14 cellular contexts compared by ENCODE assay signal in the genomic region with DNA sequence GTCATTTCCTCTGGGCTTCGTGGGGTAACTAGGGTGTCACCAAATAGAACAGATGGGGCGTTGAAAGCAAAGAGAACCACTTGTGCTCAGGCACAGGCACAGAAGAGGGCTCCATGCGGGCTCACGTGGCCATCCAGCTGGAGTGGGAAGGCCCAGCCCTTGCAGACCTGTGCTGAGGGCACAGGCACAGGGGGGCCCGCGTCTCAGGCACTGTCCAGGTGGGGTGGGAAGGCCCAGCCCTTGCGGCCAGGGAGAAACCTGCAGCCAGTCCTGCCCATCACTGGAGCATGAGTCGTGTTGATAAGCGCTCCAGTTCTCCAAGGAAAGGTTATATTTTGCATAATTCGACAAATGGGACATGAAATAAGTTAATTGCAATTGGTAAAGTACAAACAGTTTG. TPM values are rescaled to one million over a fixed set of nuclear protein-coding genes. Genes with fewer than 3 reads are reported as not detected.
DNase-seq lines count a peak whose midpoint lies in the region; ATAC-seq and TF ChIP-seq lines count a peak whose summit lies in the region.
"Had no signal": no experiment of that assay in that cellular context is flagged by ENCODE, and none has a peak within 500 bp of the region (broad histone marks: within the 10 kb centered on the region; RNA-seq: fewer than 3 reads in every experiment).

No MANE protein-coding gene starts in this region.

- H3K27me3 ChIP-seq in Caco-2 (replicated peaks; ENCODE audit: control insufficient read depth, insufficient read depth, low read length) (no peaks in the 10 kb centered on the region), PC-9 (ENCODE audit: insufficient read depth, low read depth) (no peaks in the 10 kb centered on the region), mesenchymal stem cell (ENCODE audit: control insufficient read depth in 1 of 2, insufficient read depth in 1 of 2, low read length in 2 of 2) (peaks cover 0 to 18% of the 10 kb centered on the region in 2 experiments), upper lobe of right lung (no peaks in the 10 kb centered on the region), WERI-Rb-1 (ENCODE audit: insufficient read depth, low read depth, severe bottlenecking) (no peaks in the 10 kb centered on the region)
- H3K27me3 ChIP-seq: BLaER1 treated with 17β-estradiol and CSF1 and Interleukin-3, amounts not matched to agents 10 nM and 100 nM had no signal

- H3K36me3 ChIP-seq in Caco-2 (ENCODE audit: control insufficient read depth, insufficient read depth, low read length): no peaks in the 10 kb centered on the region
- no peaks in the 10 kb centered on the region for H3K36me3 ChIP-seq in PC-9 (ENCODE audit: low read depth)
- no peaks in the 10 kb centered on the region for H3K36me3 ChIP-seq in mesenchymal stem cell (ENCODE audit: control insufficient read depth in 1 of 2, insufficient read depth in 2 of 2, low read depth in 1 of 2, low read length in 2 of 2)
- no peaks in the 10 kb centered on the region for H3K36me3 ChIP-seq in upper lobe of right lung
- H3K36me3 ChIP-seq in WERI-Rb-1: no peaks in the 10 kb centered on the region
- H3K36me3 ChIP-seq: BLaER1 treated with 17β-estradiol and CSF1 and Interleukin-3, amounts not matched to agents 10 nM and 100 nM had no signal

- H3K79me2 ChIP-seq in PC-9 (ENCODE audit: low read depth): no peaks in the 10 kb centered on the region

- H3K9me3 Mint-ChIP-seq in Caco-2 (ENCODE audit: unreplicated experiment): no peaks in the 10 kb centered on the region
- H3K9me3 Mint-ChIP-seq: CD8-positive, alpha-beta T cell; H9 had no signal

- DNase-seq in Caco-2 (no peak), PC-9 (peak in 1 of 2 experiments; percentile 24), mesenchymal stem cell (no peak), upper lobe of right lung (peak; percentile 34), WERI-Rb-1 (no peak), HUDEP-2 (lab: John Stamatoyannopoulos, UW; ENCODE audit: unreplicated experiment in 76 of 76) (no peak)
- DNase-seq: CD8-positive, alpha-beta T cell; DMS 273 treated with DMSO at 0.1 percent for 48 hours; DMS53; H9 had no signal

- H2BK15ac ChIP-seq in mesenchymal stem cell (ENCODE audit: low read depth, poor library complexity, severe bottlenecking): no peak overlapping the region

- peak overlapping the region; percentile 65 for H4K91ac ChIP-seq in mesenchymal stem cell (ENCODE audit: low read length)

- no peak for ATAC-seq in upper lobe of right lung
- ATAC-seq: CD8-positive, alpha-beta T cell had no signal

- no peak overlapping the region for H3K14ac ChIP-seq in mesenchymal stem cell (ENCODE audit: low read length in 2 of 2)

- no peaks in the 10 kb centered on the region for H3K79me1 ChIP-seq in mesenchymal stem cell (replicated peaks; ENCODE audit: low read length, poor library complexity, severe bottlenecking)

- H2BK5ac ChIP-seq in mesenchymal stem cell (ENCODE audit: low read depth, low read length, poor library complexity, severe bottlenecking): no peak overlapping the region

- no peak overlapping the region for H2BK120ac ChIP-seq in mesenchymal stem cell (ENCODE audit: low read depth, low read length)

- H3K9ac ChIP-seq in mesenchymal stem cell (ENCODE audit: low read length): no peak overlapping the region
- H3K9ac ChIP-seq: BLaER1 treated with 17β-estradiol and CSF1 and Interleukin-3, amounts not matched to agents 10 nM and 100 nM had no signal

- BruUV-seq in Caco-2 (replicated peaks; lab: Mats Ljungman, UMichigan) (no TSS peak), PC-9 (replicated peaks; lab: Mats Ljungman, UMichigan) (no TSS peak)

- H2AFZ ChIP-seq in PC-9 (peak overlapping the region; percentile 44; the same call in 1 of the 2 replicates), mesenchymal stem cell (ENCODE audit: low read depth, low read length) (no peak overlapping the region)

- H3K4me3 Mint-ChIP-seq in Caco-2 (ENCODE audit: unreplicated experiment): no peak overlapping the region
- H3K4me3 Mint-ChIP-seq: B cell; CD8-positive, alpha-beta T cell; H9 had no signal

- H3K36me3 Mint-ChIP-seq in Caco-2 (ENCODE audit: insufficient read depth, unreplicated experiment): no peaks in the 10 kb centered on the region
- H3K36me3 Mint-ChIP-seq: CD8-positive, alpha-beta T cell had no signal

- no peak overlapping the region for H3K4me3 ChIP-seq in Caco-2 (ENCODE audit: low read depth, low read length)
- H3K4me3 ChIP-seq in PC-9: no peak overlapping the region
- no peak overlapping the region for H3K4me3 ChIP-seq in mesenchymal stem cell (ENCODE audit: insufficient read depth in 1 of 2, low read depth in 1 of 2, low read length in 2 of 2)
- no peak overlapping the region for H3K4me3 ChIP-seq in upper lobe of right lung
- H3K4me3 ChIP-seq in WERI-Rb-1 (ENCODE audit: low read depth, low read length): no peak overlapping the region
- H3K4me3 ChIP-seq: BLaER1 treated with 17β-estradiol and CSF1 and Interleukin-3, amounts not matched to agents 10 nM and 100 nM had no signal

- H3K4ac ChIP-seq in mesenchymal stem cell (ENCODE audit: low read depth in 1 of 2, low read length in 2 of 2): no peak overlapping the region

- H3F3A ChIP-seq in PC-9 (ENCODE audit: insufficient read depth, low read depth): no peaks in the 10 kb centered on the region

- POLR2A ChIA-PET in Caco-2 (lab: Charles Lee): no interaction called here
- POLR2A ChIA-PET in PC-9 (lab: Charles Lee; ENCODE audit: unreplicated experiment): no interaction called here

- intact Hi-C loops in Caco-2 (cut with micrococcal nuclease; ENCODE audit: unreplicated experiment) (no loop called here), PC-9 (cut with micrococcal nuclease; ENCODE audit: unreplicated experiment) (no loop called here), upper lobe of right lung (cut with DNase I) (no loop called here)

- H3K9me3 ChIP-seq in Caco-2: no peaks in the 10 kb centered on the region
- no peaks in the 10 kb centered on the region for H3K9me3 ChIP-seq in PC-9 (ENCODE audit: insufficient read depth, low read depth)
- H3K9me3 ChIP-seq in mesenchymal stem cell (ENCODE audit: control insufficient read depth, low read length): no peaks in the 10 kb centered on the region
- no peaks in the 10 kb centered on the region for H3K9me3 ChIP-seq in upper lobe of right lung
- no peaks in the 10 kb centered on the region for H3K9me3 ChIP-seq in WERI-Rb-1 (ENCODE audit: severe bottlenecking)
- H3K9me3 ChIP-seq: BLaER1 treated with 17β-estradiol and CSF1 and Interleukin-3, amounts not matched to agents 10 nM and 100 nM had no signal

- no peak overlapping the region for H3K18ac ChIP-seq in mesenchymal stem cell (ENCODE audit: low read depth in 1 of 2, low read length in 2 of 2)

- H3K23ac ChIP-seq in mesenchymal stem cell (ENCODE audit: low read length in 2 of 2): no peak overlapping the region

- no peak for TF ChIP-seq CTCF in Caco-2 (IDR thresholded peaks at IDR 0.05; ENCODE audit: insufficient read depth in 1 of 2, low read depth in 1 of 2, low read length in 1 of 2, severe bottlenecking in 1 of 2, unreplicated experiment in 1 of 2)
- no peak for TF ChIP-seq CTCF in PC-9 (conservative IDR thresholded peaks at IDR 0.05)
- no peak for TF ChIP-seq CTCF in upper lobe of right lung (IDR thresholded peaks at IDR 0.05)
- TF ChIP-seq CTCF in WERI-Rb-1 (IDR thresholded peaks at IDR 0.05; ENCODE audit: low read depth, low read length): no peak

- peak overlapping the region; percentile 20 for H3K27ac Mint-ChIP-seq in Caco-2 (ENCODE audit: unreplicated experiment)
- H3K27ac Mint-ChIP-seq: B cell; CD8-positive, alpha-beta T cell; H9 had no signal

- no peak overlapping the region for H3K4me2 ChIP-seq in PC-9
- no peak overlapping the region for H3K4me2 ChIP-seq in mesenchymal stem cell (ENCODE audit: low read length, poor library complexity, severe bottlenecking)
- H3K4me2 ChIP-seq: BLaER1 treated with 17β-estradiol and CSF1 and Interleukin-3, amounts not matched to agents 10 nM and 100 nM had no signal

- H2AK5ac ChIP-seq in mesenchymal stem cell (ENCODE audit: low read length, severe bottlenecking): no peak overlapping the region

- CTCF ChIA-PET in Caco-2 (lab: Charles Lee): no interaction called here
- CTCF ChIA-PET in PC-9 (lab: Charles Lee): interaction anchor here (0.6 kb wide), 1 partner anchor 59 kb away, joined by 3 read pairs; no protein-coding TSS in a partner anchor

- H3K27me3 Mint-ChIP-seq in Caco-2 (ENCODE audit: insufficient read depth, unreplicated experiment): no peaks in the 10 kb centered on the region

- H3K9me2 ChIP-seq in PC-9 (ENCODE audit: insufficient read depth): no peaks in the 10 kb centered on the region

- H3K27ac ChIP-seq in PC-9 (no peak overlapping the region), mesenchymal stem cell (ENCODE audit: low read length, poor library complexity, severe bottlenecking) (no peak overlapping the region), upper lobe of right lung (no peak overlapping the region), WERI-Rb-1 (no peak overlapping the region)
- H3K27ac ChIP-seq: BLaER1 treated with 17β-estradiol and CSF1 and Interleukin-3, amounts not matched to agents 10 nM and 100 nM had no signal

- H4K20me1 ChIP-seq in PC-9 (ENCODE audit: insufficient read depth): no peaks in the 10 kb centered on the region
- H4K20me1 ChIP-seq: BLaER1 treated with 17β-estradiol and CSF1 and Interleukin-3, amounts not matched to agents 10 nM and 100 nM had no signal

- H3K4me1 ChIP-seq in Caco-2 (peaks cover 17% of the 10 kb centered on the region), PC-9 (replicated peaks; ENCODE audit: insufficient read depth) (0 out of 2 replicates have a peak, but pooled peaks cover 12% of the 10 kb centered on the region), mesenchymal stem cell (ENCODE audit: control insufficient read depth, insufficient read depth, low read depth, low read length) (no peaks in the 10 kb centered on the region), upper lobe of right lung (no peaks in the 10 kb centered on the region)
- H3K4me1 ChIP-seq: BLaER1 treated with 17β-estradiol and CSF1 and Interleukin-3, amounts not matched to agents 10 nM and 100 nM had no signal

- H3K4me1 Mint-ChIP-seq in Caco-2 (ENCODE audit: low read depth, unreplicated experiment): peaks cover 12% of the 10 kb centered on the region
- H3K4me1 Mint-ChIP-seq: B cell had no signal

- WGBS in mesenchymal stem cell: 83% methylated on average over 9 of the region's 10 CpGs

- no peak overlapping the region for H4K8ac ChIP-seq in mesenchymal stem cell (ENCODE audit: low read length)

- no peak overlapping the region for H2BK12ac ChIP-seq in mesenchymal stem cell (ENCODE audit: low read length in 2 of 2)

RNA-seq across cellular contexts. Expression of a gene that starts 57.5 kb away (rescaled TPM):
- total RNA-seq in Caco-2 (2022): 3.3 and 3.6 TPM in 2 replicates
- total RNA-seq in PC-9 (2021): 0.33 TPM in 1 of 2 replicates, not detected in the other
- 0.04 TPM for polyA plus RNA-seq in mesenchymal stem cell (2013, experiment 1 of 2)
- not detected for polyA plus RNA-seq in mesenchymal stem cell (2013, experiment 2 of 2)
- 0.46 TPM for total RNA-seq in upper lobe of right lung
- total RNA-seq: A172; CD8-positive, alpha-beta T cell; H1; H9 had no signal
